25 cellular contexts compared by ENCODE assay signal in the genomic region with DNA sequence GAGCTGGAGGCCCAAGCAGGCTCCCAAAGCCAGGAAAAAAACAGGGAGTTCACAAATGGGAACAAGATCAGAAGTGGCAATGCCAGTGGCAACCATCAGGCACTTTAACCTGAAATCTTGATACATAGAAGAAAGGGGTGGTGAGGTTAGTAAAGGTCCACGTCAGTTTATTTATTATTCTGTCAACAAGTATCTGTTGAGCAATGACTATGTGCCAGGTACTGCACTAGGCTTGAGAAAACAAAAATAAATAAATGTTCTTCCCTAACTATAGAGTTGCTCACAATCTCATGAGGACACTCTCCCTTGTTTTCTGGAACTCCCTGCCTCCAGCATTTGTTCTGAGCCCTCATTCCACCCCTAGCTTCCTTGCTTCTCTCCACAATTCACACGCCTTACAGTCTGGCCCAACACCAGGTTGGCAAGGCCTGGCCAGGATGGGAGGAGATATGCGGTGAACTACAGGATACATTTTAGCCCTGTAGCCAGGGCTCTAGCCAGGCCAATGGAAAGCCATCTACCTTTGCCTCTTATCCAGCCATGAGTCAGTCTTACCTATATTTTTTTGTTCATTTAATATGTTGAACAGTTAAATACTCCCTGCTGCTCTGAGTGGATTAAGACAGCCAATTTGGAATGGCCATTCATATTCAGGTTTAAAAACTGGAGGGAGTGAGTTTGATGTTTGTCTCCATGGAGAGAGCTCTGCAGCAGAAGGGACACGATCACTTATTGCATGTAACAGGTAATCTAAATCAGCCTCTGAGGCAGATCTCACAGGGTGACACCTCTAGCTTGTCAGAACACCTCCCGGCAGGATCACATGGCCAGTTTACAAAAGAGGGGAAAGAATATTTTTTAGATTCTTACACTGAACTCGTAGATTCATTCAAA.
"Had no signal": no experiment of that assay in that cellular context is flagged by ENCODE, and none has a peak within 500 bp of the region (broad histone marks: within the 10 kb centered on the region; RNA-seq: fewer than 3 reads in every experiment).

No MANE protein-coding gene starts in this region.

- H3K4me1 ChIP-seq: heart left ventricle, right atrium auricular region, spleen, upper lobe of left lung had no signal

- H3K4me3 Mint-ChIP-seq: activated CD4-positive, alpha-beta memory T cell treated with anti-CD3 and anti-CD28 coated beads for 36 hours; activated CD4-positive, alpha-beta T cell treated with anti-CD3 and anti-CD28 coated beads, Interleukin-2, amount 10 ng/mL, durations not matched to agents 24 days and 14 days; activated naive CD4-positive, alpha-beta T cell treated with anti-CD3 and anti-CD28 coated beads, Interleukin-2, amount 10 ng/mL, durations not matched to agents 7 days and 5 days; activated naive CD8-positive, alpha-beta T cell treated with anti-CD3 and anti-CD28 coated beads, Interleukin-2, amount 10 ng/mL, durations not matched to agents 7 days and 5 days; dendritic cell treated with granulocyte-macrophage colony-stimulating factor and Interleukin-4, amounts not matched to agents 40 ng/mL and 50 ng/mL, for 4 days; endodermal cell; mesothelial cell of epicardium; naive thymus-derived CD4-positive, alpha-beta T cell; stimulated activated naive CD8-positive, alpha-beta T cell treated with anti-CD3 and anti-CD28 coated beads, Interleukin-15, Interleukin-2, amounts not matched to agents 100 ng/mL and 50 ng/mL, for 24 hours; T-helper 17 cell had no signal

- H3K27ac Mint-ChIP-seq: activated CD4-positive, alpha-beta memory T cell treated with anti-CD3 and anti-CD28 coated beads for 36 hours; activated CD4-positive, alpha-beta T cell treated with anti-CD3 and anti-CD28 coated beads, Interleukin-2, amount 10 ng/mL, durations not matched to agents 24 days and 14 days; activated naive CD4-positive, alpha-beta T cell treated with anti-CD3 and anti-CD28 coated beads, Interleukin-2, amount 10 ng/mL, durations not matched to agents 7 days and 5 days; activated naive CD8-positive, alpha-beta T cell treated with anti-CD3 and anti-CD28 coated beads, Interleukin-2, amount 10 ng/mL, durations not matched to agents 7 days and 5 days; dendritic cell treated with granulocyte-macrophage colony-stimulating factor and Interleukin-4, amounts not matched to agents 40 ng/mL and 50 ng/mL, for 4 days; endodermal cell; mesothelial cell of epicardium; naive thymus-derived CD4-positive, alpha-beta T cell; stimulated activated naive CD8-positive, alpha-beta T cell treated with anti-CD3 and anti-CD28 coated beads, Interleukin-15, Interleukin-2, amounts not matched to agents 100 ng/mL and 50 ng/mL, for 24 hours; T-helper 17 cell had no signal

- H3K4me3 ChIP-seq: heart left ventricle, right atrium auricular region, spleen, upper lobe of left lung had no signal

- H3K27me3 Mint-ChIP-seq: dendritic cell treated with granulocyte-macrophage colony-stimulating factor and Interleukin-4, amounts not matched to agents 40 ng/mL and 50 ng/mL, for 4 days had no signal

- H3K27ac ChIP-seq: brain microvascular endothelial cell, heart left ventricle, right atrium auricular region, spleen, upper lobe of left lung had no signal

- H3K9me3 ChIP-seq: heart left ventricle, right atrium auricular region, spleen, upper lobe of left lung had no signal

- ATAC-seq: heart left ventricle; left ventricle myocardium superior; naive thymus-derived CD4-positive, alpha-beta T cell; SK-N-SH treated with all-trans-retinoic acid at 6 μM for 48 hours; T-helper 17 cell had no signal

- H3K9me3 Mint-ChIP-seq: activated CD4-positive, alpha-beta memory T cell treated with anti-CD3 and anti-CD28 coated beads for 36 hours; activated CD4-positive, alpha-beta T cell treated with anti-CD3 and anti-CD28 coated beads, Interleukin-2, amount 10 ng/mL, durations not matched to agents 24 days and 14 days; activated naive CD4-positive, alpha-beta T cell treated with anti-CD3 and anti-CD28 coated beads, Interleukin-2, amount 10 ng/mL, durations not matched to agents 7 days and 5 days; activated naive CD8-positive, alpha-beta T cell treated with anti-CD3 and anti-CD28 coated beads, Interleukin-2, amount 10 ng/mL, durations not matched to agents 7 days and 5 days; dendritic cell treated with granulocyte-macrophage colony-stimulating factor and Interleukin-4, amounts not matched to agents 40 ng/mL and 50 ng/mL, for 4 days; endodermal cell; mesothelial cell of epicardium; naive thymus-derived CD4-positive, alpha-beta T cell; stimulated activated naive CD8-positive, alpha-beta T cell treated with anti-CD3 and anti-CD28 coated beads, Interleukin-15, Interleukin-2, amounts not matched to agents 100 ng/mL and 50 ng/mL, for 24 hours had no signal

- FAIRE-seq: astrocyte had no signal

- H3K36me3 Mint-ChIP-seq: activated CD4-positive, alpha-beta memory T cell treated with anti-CD3 and anti-CD28 coated beads for 36 hours; activated naive CD4-positive, alpha-beta T cell treated with anti-CD3 and anti-CD28 coated beads, Interleukin-2, amount 10 ng/mL, durations not matched to agents 7 days and 5 days; activated naive CD8-positive, alpha-beta T cell treated with anti-CD3 and anti-CD28 coated beads, Interleukin-2, amount 10 ng/mL, durations not matched to agents 7 days and 5 days; mesothelial cell of epicardium; naive thymus-derived CD4-positive, alpha-beta T cell had no signal

- DNase-seq: activated CD4-positive, alpha-beta memory T cell treated with anti-CD3 and anti-CD28 coated beads for 36 hours; activated CD4-positive, alpha-beta T cell treated with anti-CD3 and anti-CD28 coated beads, Interleukin-2, amount 10 ng/mL, durations not matched to agents 24 days and 14 days; activated CD4-positive, CD25-positive, alpha-beta regulatory T cell treated with anti-CD3 and anti-CD28 coated beads, Interleukin-2, amount 50 U/mL, for 72 hours; activated CD8-positive, alpha-beta memory T cell treated with anti-CD3 and anti-CD28 coated beads, Interleukin-2, amount 50 U/mL, for 4 hours; activated gamma-delta T cell; activated naive CD4-positive, alpha-beta T cell treated with anti-CD3 and anti-CD28 coated beads, Interleukin-2, amount 10 ng/mL, durations not matched to agents 7 days and 5 days; activated naive CD8-positive, alpha-beta T cell treated with anti-CD3 and anti-CD28 coated beads, Interleukin-2, amount 10 ng/mL, durations not matched to agents 7 days and 5 days; activated T-cell treated with anti-CD3 and anti-CD28 coated beads, Interleukin-2, amount 50 U/mL, for 1 hour; amniotic stem cell; brain microvascular endothelial cell; caudate nucleus; endodermal cell; heart left ventricle; left ventricle myocardium superior; naive thymus-derived CD4-positive, alpha-beta T cell; occipital lobe; spleen; T-helper 17 cell; upper lobe of left lung had no signal

- H3K36me3 ChIP-seq: brain microvascular endothelial cell, heart left ventricle, right atrium auricular region, spleen, upper lobe of left lung had no signal

- H3K4me1 Mint-ChIP-seq: activated CD4-positive, alpha-beta T cell treated with anti-CD3 and anti-CD28 coated beads, Interleukin-2, amount 10 ng/mL, durations not matched to agents 24 days and 14 days; activated naive CD4-positive, alpha-beta T cell treated with anti-CD3 and anti-CD28 coated beads, Interleukin-2, amount 10 ng/mL, durations not matched to agents 7 days and 5 days; mesothelial cell of epicardium; naive thymus-derived CD4-positive, alpha-beta T cell; T-helper 17 cell had no signal

- H3K27me3 ChIP-seq: brain microvascular endothelial cell, right atrium auricular region, spleen, upper lobe of left lung had no signal
